Comparison of ENCODE assay signal across 14 cellular contexts in the genomic region with DNA sequence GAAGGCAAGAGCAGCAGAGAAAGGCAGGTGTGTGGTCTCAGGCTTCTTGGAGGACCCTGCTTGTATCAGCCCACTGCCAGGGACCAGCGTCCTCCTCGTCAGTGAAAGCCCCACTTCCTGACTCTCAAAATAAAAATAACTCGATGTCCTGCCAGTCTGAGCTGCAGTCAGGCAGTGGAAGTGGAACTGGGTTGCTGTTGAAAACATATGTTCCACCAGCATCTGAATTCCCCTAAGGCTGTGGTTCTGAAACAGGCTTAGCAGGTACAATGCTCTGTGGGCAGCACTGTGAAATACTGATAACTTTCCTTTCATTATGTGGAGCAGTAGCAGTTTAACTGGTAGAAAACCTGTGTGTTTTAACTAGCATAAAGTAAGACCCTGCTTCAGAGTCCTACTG.
DNase-seq lines count a peak whose midpoint lies in the region; ATAC-seq lines count a peak whose summit lies in the region.
"Had no signal": no experiment of that assay in that cellular context is flagged by ENCODE, and none has a peak within 500 bp of the region (broad histone marks: within the 10 kb centered on the region; RNA-seq: fewer than 3 reads in every experiment).

No MANE protein-coding gene starts in this region.

- ATAC-seq in GM18511 (IDR thresholded peaks at IDR 0.05; ENCODE audit: unreplicated experiment): peak; percentile 78
- ATAC-seq in GM19468 (IDR thresholded peaks at IDR 0.05; ENCODE audit: extremely low read depth, unreplicated experiment): peak; percentile 76
- ATAC-seq in HG02973 (IDR thresholded peaks at IDR 0.05; ENCODE audit: unreplicated experiment): peak; percentile 66
- ATAC-seq: activated CD4-positive, alpha-beta T cell treated with anti-CD3 and anti-CD28 coated beads for 36 hours; CD8-positive, alpha-beta T cell had no signal

- DNase-seq in cerebellar cortex (ENCODE audit: low spot score): peak; percentile 75
- DNase-seq in RKO (ENCODE audit: low spot score): no peak
- no peak for DNase-seq in SKM-1 treated with dmso at 0.1 percent for 144 hours (lab: John Stamatoyannopoulos, UW; ENCODE audit: unreplicated experiment)
- no peak for DNase-seq in SK-N-DZ (ENCODE audit: low spot score)
- DNase-seq in NCI-H187 treated with DMSO at 0.1 percent for 48 hours (lab: John Stamatoyannopoulos, UW): no peak
- DNase-seq: activated CD4-positive, alpha-beta T cell treated with anti-CD3 and anti-CD28 coated beads for 36 hours; activated naive CD4-positive, alpha-beta T cell treated with anti-CD3 and anti-CD28 coated beads, Interleukin-2, amount 10 ng/mL, durations not matched to agents 7 days and 5 days; CD8-positive, alpha-beta T cell; NCI-H1930; stimulated activated CD4-positive, alpha-beta T cell treated with anti-CD3 and anti-CD28 coated beads, Interleukin-4, amount 100 ng/mL, for 1 hour; tibial artery had no signal
